8 cellular contexts compared by ENCODE assay signal in the genomic region with DNA sequence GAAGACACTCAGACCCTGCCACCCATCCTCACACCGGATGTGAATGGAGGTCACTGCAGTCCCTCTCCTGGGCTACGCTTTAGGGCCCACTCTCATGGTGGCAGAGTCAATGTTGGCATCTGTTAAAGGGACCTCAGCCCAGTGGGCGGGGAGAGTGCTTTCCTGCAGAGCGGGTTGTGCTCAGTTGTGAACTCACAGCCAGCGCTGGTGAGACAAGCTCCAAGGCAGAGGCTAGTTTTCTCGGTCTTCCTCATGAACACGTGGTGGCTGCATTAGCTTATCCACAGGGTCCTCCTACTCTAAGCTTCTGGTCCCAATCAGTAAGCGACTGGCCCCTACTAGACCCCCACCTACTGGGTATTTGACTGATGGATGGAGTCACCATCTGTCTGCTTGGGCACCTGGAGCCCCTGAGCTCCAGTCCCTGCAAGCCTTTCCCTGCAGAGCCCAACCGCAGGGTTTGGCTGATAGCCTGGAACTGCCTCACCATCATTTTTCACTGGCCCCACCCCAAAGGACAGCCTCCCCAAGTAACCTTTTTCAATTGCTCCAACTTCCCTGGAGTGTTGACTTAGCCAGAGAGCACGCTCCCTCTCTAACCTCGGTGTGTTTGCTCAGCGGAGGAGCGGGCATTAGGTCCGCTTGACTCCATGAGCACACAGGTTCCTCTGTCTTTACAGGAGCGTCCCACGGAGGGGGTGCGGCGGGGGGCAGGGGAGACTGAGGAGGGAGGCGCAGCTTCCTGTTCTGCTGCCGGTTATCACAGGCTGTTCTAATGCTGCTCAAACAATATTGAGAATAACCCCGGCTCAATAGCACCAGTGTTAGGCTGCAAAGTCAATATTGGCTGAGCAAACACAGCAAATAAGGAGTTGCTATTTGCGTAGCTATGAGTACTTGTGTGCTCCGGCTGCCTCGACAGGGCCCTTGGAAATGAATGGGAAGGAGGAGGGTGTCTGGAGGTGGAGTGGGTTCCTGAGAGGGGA.
DNase-seq lines count a peak whose midpoint lies in the region; ATAC-seq and TF ChIP-seq lines count a peak whose summit lies in the region.

No MANE protein-coding gene starts in this region.

- CTCF ChIA-PET in MCF 10A (lab: Yijun Ruan, JAX): interaction anchor here (1.0 to 1.7 kb wide), 2 partner anchors 873 to 893 kb away, joined by 3 to 4 read pairs; no protein-coding TSS in a partner anchor
- CTCF ChIA-PET in CD8-positive, alpha-beta T cell (lab: Charles Lee): no interaction called here

- no peaks in the 10 kb centered on the region for H3K27me3 ChIP-seq in CD8-positive, alpha-beta T cell (ENCODE audit: insufficient read depth, low read length)

- H3K27me3 Mint-ChIP-seq in MCF 10A (ENCODE audit: insufficient read depth, unreplicated experiment): peaks cover 31% of the 10 kb centered on the region
- H3K27me3 Mint-ChIP-seq in CD8-positive, alpha-beta T cell (ENCODE audit: low read depth): peaks cover 9% of the 10 kb centered on the region

- H3K27ac Mint-ChIP-seq in MCF 10A (ENCODE audit: low read depth, unreplicated experiment): no peak overlapping the region
- no peak overlapping the region for H3K27ac Mint-ChIP-seq in CD8-positive, alpha-beta T cell

- no peaks in the 10 kb centered on the region for H3K36me3 Mint-ChIP-seq in MCF 10A (ENCODE audit: insufficient read depth, unreplicated experiment)
- H3K36me3 Mint-ChIP-seq in CD8-positive, alpha-beta T cell: no peaks in the 10 kb centered on the region

- H3K36me3 ChIP-seq in CD8-positive, alpha-beta T cell (ENCODE audit: insufficient read depth, low read length): no peaks in the 10 kb centered on the region

- no peak overlapping the region for H3K27ac ChIP-seq in CD8-positive, alpha-beta T cell (ENCODE audit: low read depth, low read length)

- H3K9me3 ChIP-seq in CD8-positive, alpha-beta T cell (ENCODE audit: low read length): no peaks in the 10 kb centered on the region

- DNase-seq in COR-L47 (lab: John Stamatoyannopoulos, UW): peak; percentile 97
- peak; percentile 100 for DNase-seq in NCI-H2081 treated with DMSO at 0.1 percent for 48 hours (lab: John Stamatoyannopoulos, UW)
- DNase-seq in MCF 10A (ENCODE audit: unreplicated experiment): peak; percentile 86
- peak; percentile 93 for DNase-seq in mucosa of gallbladder (ENCODE audit: low spot score)
- DNase-seq in CD8-positive, alpha-beta T cell: no peak

- H3K4me3 ChIP-seq in CD8-positive, alpha-beta T cell (ENCODE audit: low read depth, low read length): no peak overlapping the region

- peaks cover 34% of the 10 kb centered on the region for H3K4me1 Mint-ChIP-seq in MCF 10A (ENCODE audit: insufficient read depth, unreplicated experiment)
- H3K4me1 Mint-ChIP-seq in CD8-positive, alpha-beta T cell (ENCODE audit: low read depth): peaks cover 13% of the 10 kb centered on the region

- intact Hi-C loops in MCF 10A (cut with micrococcal nuclease): no loop called here
- intact Hi-C loops in CD8-positive, alpha-beta T cell (cut with DNase I, micrococcal nuclease): no loop called here

- POLR2A ChIA-PET in MCF 10A (lab: Yijun Ruan, JAX): interaction anchor here (0.7 to 1.5 kb wide), 3 partner anchors 9 to 21 kb away, joined by 3 read pairs; no protein-coding TSS in a partner anchor
- POLR2A ChIA-PET in CD8-positive, alpha-beta T cell (lab: Charles Lee): no interaction called here

- no TSS peak for BruUV-seq in MCF 10A (replicated peaks; lab: Mats Ljungman, UMichigan)

- H3K4me1 ChIP-seq in CD8-positive, alpha-beta T cell (ENCODE audit: insufficient read depth, low read length): peaks cover 12% of the 10 kb centered on the region

- no peak for TF ChIP-seq CTCF in MCF 10A (IDR thresholded peaks at IDR 0.05; ENCODE audit: unreplicated experiment)
- no peak for TF ChIP-seq CTCF in CD8-positive, alpha-beta T cell (IDR thresholded peaks at IDR 0.05)

- ATAC-seq in HG03378 (IDR thresholded peaks at IDR 0.05; ENCODE audit: unreplicated experiment): no peak
- no peak for ATAC-seq in GM21529 (IDR thresholded peaks at IDR 0.05; ENCODE audit: unreplicated experiment)
- ATAC-seq in GM21390 (IDR thresholded peaks at IDR 0.05; ENCODE audit: unreplicated experiment): no peak
- no peak for ATAC-seq in CD8-positive, alpha-beta T cell

- peak overlapping the region; percentile 38 for H3K4me3 Mint-ChIP-seq in MCF 10A (ENCODE audit: unreplicated experiment)
- no peak overlapping the region for H3K4me3 Mint-ChIP-seq in CD8-positive, alpha-beta T cell

- no peaks in the 10 kb centered on the region for H3K9me3 Mint-ChIP-seq in MCF 10A (ENCODE audit: unreplicated experiment)
- no peaks in the 10 kb centered on the region for H3K9me3 Mint-ChIP-seq in CD8-positive, alpha-beta T cell

Comparison
In these comparisons a context has a peak if more than half of its experiments do, and no peak if none do; other contexts are left out.
1. DNase-seq: peak in COR-L47 (single experiment), NCI-H2081 treated with DMSO at 0.1 percent for 48 hours (single experiment), MCF 10A (single experiment) and mucosa of gallbladder (single experiment); none in CD8-positive, alpha-beta T cell (0 of 7).